ENCODE assay signal across 17 cellular contexts in genomic region chr11:117643606-117644300, GRCh38.
"Had no signal": no experiment of that assay in that cellular context is flagged by ENCODE, and none has a peak within 500 bp of the region (broad histone marks: within the 10 kb centered on the region; RNA-seq: fewer than 3 reads in every experiment).

No MANE protein-coding gene starts in this region.

- DNase-seq: activated CD4-positive, alpha-beta memory T cell treated with anti-CD3 and anti-CD28 coated beads for 36 hours; activated gamma-delta T cell; activated T-cell treated with anti-CD3 and anti-CD28 coated beads, Interleukin-2, amount 50 U/mL, for 4 hours; brain microvascular endothelial cell; glutamatergic neuron; lower lobe of right lung; naive thymus-derived CD8-positive, alpha-beta T cell; occipital lobe; stimulated activated CD4-positive, alpha-beta T cell treated with anti-CD3 and anti-CD28 coated beads, Interleukin-2, amount 100 ng/mL, for 48 hours; stimulated activated CD8-positive, alpha-beta memory T cell treated with anti-CD3 and anti-CD28 coated beads, Interleukin-4, amount 100 ng/mL, for 48 hours; stimulated activated naive CD8-positive, alpha-beta T cell treated with anti-CD3 and anti-CD28 coated beads, Interleukin-15, Interleukin-2, amounts not matched to agents 100 U/mL and 50 U/mL, for 24 hours; T-helper 17 cell; uterus had no signal

- H3K27ac ChIP-seq: brain microvascular endothelial cell, lower lobe of right lung, thoracic aorta, uterus had no signal

- H3K27me3 ChIP-seq: brain microvascular endothelial cell, uterus had no signal

- H3K4me3 ChIP-seq: lower lobe of right lung, thoracic aorta, uterus had no signal

- H3K36me3 ChIP-seq: brain microvascular endothelial cell, lower lobe of right lung, thoracic aorta, uterus had no signal

- H3K4me1 ChIP-seq: lower lobe of right lung, uterus had no signal

- ATAC-seq: activated CD4-positive, CD25-positive, alpha-beta regulatory T cell treated with anti-CD3 and anti-CD28 coated beads, Interleukin-2, amount 50 U/mL, for 24 hours; activated T-cell treated with anti-CD3 and anti-CD28 coated beads, Interleukin-2, amount 50 U/mL, for 4 hours; esophagus mucosa; lower lobe of right lung; naive thymus-derived CD8-positive, alpha-beta T cell; sciatic nerve; stimulated activated naive CD8-positive, alpha-beta T cell treated with anti-CD3 and anti-CD28 coated beads, Interleukin-15, Interleukin-2, amounts not matched to agents 100 U/mL and 50 U/mL, for 24 hours; T-helper 17 cell had no signal

- H3K9me3 ChIP-seq: lower lobe of right lung, thoracic aorta, uterus had no signal
